In genomic region chr17:80221401-80221800, GRCh38 we compare ENCODE assay signal across 8 cellular contexts. TPM values are rescaled to one million over a fixed set of nuclear protein-coding genes. Genes with fewer than 3 reads are reported as not detected.
DNase-seq lines count a peak whose midpoint lies in the region; ATAC-seq and TF ChIP-seq lines count a peak whose summit lies in the region.

No MANE protein-coding gene starts in this region.

- H3K9ac ChIP-seq in BLaER1 = no peak overlapping the region
- H3K9ac ChIP-seq in fibroblast of lung (ENCODE audit: insufficient read depth, low read length) = no peak overlapping the region

- peak overlapping the region; percentile 100 for H3K4me2 ChIP-seq in BLaER1
- H3K4me2 ChIP-seq in fibroblast of lung (ENCODE audit: extremely low read depth, insufficient read depth, low read length) = peak overlapping the region; percentile 97

- H2AFZ ChIP-seq in fibroblast of lung (ENCODE audit: low read length) = no peak overlapping the region

- no peak for TF ChIP-seq EP300 in ovary (IDR thresholded peaks at IDR 0.05)

- in situ Hi-C loops in Panc1 (cut with HindIII; ENCODE audit: low pct_unique_long_range_greater_than_20kb, low sequenced_read_pairs) (no loop called here), GM13976 (cut with MboI; ENCODE audit: low sequenced_read_pairs, unreplicated experiment) (no loop called here)

- no peak for ATAC-seq in Panc1
- no peak for ATAC-seq in HG02588 (IDR thresholded peaks at IDR 0.05; ENCODE audit: unreplicated experiment)

- H3K27me3 ChIP-seq in BLaER1 (peaks cover 27% of the 10 kb centered on the region), Panc1 (ENCODE audit: control insufficient read depth, insufficient read depth, low read length) (no peaks in the 10 kb centered on the region), fibroblast of lung (ENCODE audit: control insufficient read depth, insufficient read depth, low read length) (no peaks in the 10 kb centered on the region), ovary (no peaks in the 10 kb centered on the region)

- no peak overlapping the region for H3K4me3 ChIP-seq in BLaER1
- H3K4me3 ChIP-seq in Panc1 (ENCODE audit: low read depth in 2 of 2, low read length in 2 of 2) = peak overlapping the region; percentile 74 to 97
- peak overlapping the region; percentile 63 to 97 (median 84) for H3K4me3 ChIP-seq in fibroblast of lung (replicated peaks in 1 of 4; ENCODE audit: control extremely low read depth in 1 of 4, insufficient read depth in 1 of 4, low read depth in 3 of 4, low read length in 4 of 4)
- H3K4me3 ChIP-seq in ovary = peak overlapping the region; percentile 99

- intact Hi-C loops in Panc1 (cut with micrococcal nuclease; ENCODE audit: unreplicated experiment) = no loop called here
- intact Hi-C loops in ovary (cut with DNase I) = loop anchor here in 1 of 4 donors (2.0 kb wide), 1 partner anchor 39 kb away; the partner anchor contains the start of gene RNF213

- H3K9me3 ChIP-seq in BLaER1 (no peaks in the 10 kb centered on the region), Panc1 (ENCODE audit: control insufficient read depth, insufficient read depth, low read depth, low read length) (no peaks in the 10 kb centered on the region), fibroblast of lung (ENCODE audit: control insufficient read depth, insufficient read depth, low read depth, low read length) (no peaks in the 10 kb centered on the region), ovary (no peaks in the 10 kb centered on the region)

- H4K20me1 ChIP-seq in BLaER1 (peaks cover 42% of the 10 kb centered on the region), fibroblast of lung (ENCODE audit: control insufficient read depth, extremely low read depth, insufficient read depth, low read length) (no peaks in the 10 kb centered on the region)

- no peak for TF ChIP-seq POLR2A in ovary (IDR thresholded peaks at IDR 0.05)

- POLR2A ChIA-PET in Panc1 (lab: Charles Lee) = no interaction called here

- 71 to 73% (median 71%) methylated on average over 20 of the region's 20 CpGs for WGBS in ovary, 3 donors

- CTCF ChIA-PET in Panc1 (lab: Charles Lee) = no interaction called here

- TF ChIP-seq CTCF in Panc1 (IDR thresholded peaks at IDR 0.05) (no peak), fibroblast of lung (conservative IDR thresholded peaks at IDR 0.05 in 1 of 2, IDR thresholded peaks at IDR 0.05 in 1 of 2; ENCODE audit: low read depth in 1 of 2, low read length in 2 of 2) (no peak), ovary (IDR thresholded peaks at IDR 0.05) (no peak), GM13976 (IDR thresholded peaks at IDR 0.05; ENCODE audit: borderline replicate concordance, control extremely low read depth, extremely low read depth, insufficient read depth, missing control alignments) (no peak)

- H3K36me3 ChIP-seq in BLaER1 = no peaks in the 10 kb centered on the region
- no peaks in the 10 kb centered on the region; the same call in 1 of the 2 replicates for H3K36me3 ChIP-seq in Panc1 (ENCODE audit: control insufficient read depth, insufficient read depth, low read length)
- peaks cover 12% of the 10 kb centered on the region for H3K36me3 ChIP-seq in fibroblast of lung (ENCODE audit: control insufficient read depth, insufficient read depth, low read length)
- H3K36me3 ChIP-seq in ovary = no peaks in the 10 kb centered on the region

- H3K79me2 ChIP-seq in fibroblast of lung (ENCODE audit: control insufficient read depth, insufficient read depth, low read length) = peaks cover 12% of the 10 kb centered on the region

- H3K4me1 ChIP-seq in BLaER1 = peaks cover 45% of the 10 kb centered on the region
- H3K4me1 ChIP-seq in Panc1 (ENCODE audit: control insufficient read depth, insufficient read depth, low read length) = peaks cover 14% of the 10 kb centered on the region
- peaks cover 9% of the 10 kb centered on the region for H3K4me1 ChIP-seq in fibroblast of lung (ENCODE audit: control insufficient read depth, extremely low read depth, insufficient read depth, low read length)
- peaks cover 10% of the 10 kb centered on the region for H3K4me1 ChIP-seq in ovary (ENCODE audit: insufficient read depth)

- DNase-seq in Panc1 (ENCODE audit: low read depth, low spot score) (no peak), fibroblast of lung (ENCODE audit: low read depth in 2 of 2) (no peak), ovary (peak in 2 of 5 donors; percentile 32 to 50), NOMO-1 treated with dmso at 0.1 percent for 144 hours (lab: John Stamatoyannopoulos, UW; ENCODE audit: unreplicated experiment) (no peak), NCI-H446 (lab: John Stamatoyannopoulos, UW) (no peak), GM13976 (ENCODE audit: low spot score) (no peak)

- H3K27ac ChIP-seq in BLaER1 = no peak overlapping the region
- H3K27ac ChIP-seq in Panc1 (ENCODE audit: low read length) = peak overlapping the region; percentile 82; the same call in 1 of the 2 replicates
- no peak overlapping the region for H3K27ac ChIP-seq in fibroblast of lung (ENCODE audit: insufficient read depth, low read length)
- peak overlapping the region in 1 of 2 donors; percentile 65 for H3K27ac ChIP-seq in ovary

- no TSS peak for BruUV-seq in Panc1 (replicated peaks; lab: Mats Ljungman, UMichigan)

RNA-seq across cellular contexts. Expression of gene SLC26A11, which starts 1.2 kb away (rescaled TPM):
- total RNA-seq in Panc1 (2021; ENCODE audit: unreplicated experiment) = 30.9 TPM
- 34.6 TPM for polyA plus RNA-seq in Panc1 (2012; ENCODE audit: insufficient read length)
- 8.2 and 19.3 TPM in 2 replicates for total RNA-seq in fibroblast of lung
- polyA plus RNA-seq in fibroblast of lung = 5.8 and 6.5 TPM in 2 replicates
- 6.7 and 10.5 TPM in 2 replicates for polyA plus RNA-seq in fibroblast of lung (2012)
- polyA minus RNA-seq in fibroblast of lung (ENCODE audit: low replicate concordance) = 11.0 and 11.6 TPM in 2 replicates
- 10 to 100 TPM; 18.4 to 30.3 (median 24.2) TPM for total RNA-seq in ovary
- 10 to 100 TPM in 1 of 2 donors, 1 to 10 TPM in 1; 8.4 to 20.0 TPM for polyA plus RNA-seq in ovary

RNA-seq across cellular contexts. Expression of gene SGSH, which starts 1.3 kb away (rescaled TPM):
- 70.2 TPM for total RNA-seq in Panc1 (2021; ENCODE audit: unreplicated experiment)
- 84.2 TPM for polyA plus RNA-seq in Panc1 (2012; ENCODE audit: insufficient read length)
- 12.1 and 26.9 TPM in 2 replicates for total RNA-seq in fibroblast of lung
- polyA plus RNA-seq in fibroblast of lung = 57.2 and 70.7 TPM in 2 replicates
- 40.5 and 55.2 TPM in 2 replicates for polyA plus RNA-seq in fibroblast of lung (2012)
- polyA minus RNA-seq in fibroblast of lung (ENCODE audit: low replicate concordance) = 114 and 187 TPM in 2 replicates
- total RNA-seq in ovary = 10 to 100 TPM; 10.8 to 39.9 (median 30.6) TPM
- polyA plus RNA-seq in ovary = 10 to 100 TPM; 13.0 to 23.3 TPM

RNA-seq across cellular contexts. Expression of gene RNF213, which starts 39.3 kb away (rescaled TPM):
- total RNA-seq in Panc1 (2021; ENCODE audit: unreplicated experiment) (230 TPM), fibroblast of lung (130 and 245 TPM in 2 replicates), ovary (10 to 100 TPM; 37.3 to 89.1 (median 50.8) TPM)
- 174 TPM for polyA plus RNA-seq in Panc1 (2012; ENCODE audit: insufficient read length)
- polyA plus RNA-seq in fibroblast of lung (36.8 and 56.2 TPM in 2 replicates), ovary (10 to 100 TPM; 21.5 to 78.1 TPM)
- 40.9 and 54.7 TPM in 2 replicates for polyA plus RNA-seq in fibroblast of lung (2012)
- 609 and 665 TPM in 2 replicates for polyA minus RNA-seq in fibroblast of lung (ENCODE audit: low replicate concordance)

RNA-seq across cellular contexts. Expression of gene CARD14, which starts 51.6 kb away (rescaled TPM):
- not detected for total RNA-seq in Panc1 (2021; ENCODE audit: unreplicated experiment)
- polyA plus RNA-seq in Panc1 (2012; ENCODE audit: insufficient read length) = 0.57 TPM
- total RNA-seq in fibroblast of lung = 0.17 and 0.26 TPM in 2 replicates
- 0.06 TPM in 1 of 2 replicates, not detected in the other for polyA plus RNA-seq in fibroblast of lung
- 0.13 and 0.17 TPM in 2 replicates for polyA plus RNA-seq in fibroblast of lung (2012)
- 0.15 TPM in 1 of 2 replicates, not detected in the other for polyA minus RNA-seq in fibroblast of lung (ENCODE audit: low replicate concordance)
- 1 to 10 TPM in 1 of 7 donors, under 1 TPM in 4, not detected in 2; 0.10 to 2.3 (median 0.18) TPM for total RNA-seq in ovary
- under 1 TPM in 1 of 2 donors, not detected in 1; 0.16 TPM for polyA plus RNA-seq in ovary
